8 cellular contexts compared by ENCODE assay signal in the genomic region with DNA sequence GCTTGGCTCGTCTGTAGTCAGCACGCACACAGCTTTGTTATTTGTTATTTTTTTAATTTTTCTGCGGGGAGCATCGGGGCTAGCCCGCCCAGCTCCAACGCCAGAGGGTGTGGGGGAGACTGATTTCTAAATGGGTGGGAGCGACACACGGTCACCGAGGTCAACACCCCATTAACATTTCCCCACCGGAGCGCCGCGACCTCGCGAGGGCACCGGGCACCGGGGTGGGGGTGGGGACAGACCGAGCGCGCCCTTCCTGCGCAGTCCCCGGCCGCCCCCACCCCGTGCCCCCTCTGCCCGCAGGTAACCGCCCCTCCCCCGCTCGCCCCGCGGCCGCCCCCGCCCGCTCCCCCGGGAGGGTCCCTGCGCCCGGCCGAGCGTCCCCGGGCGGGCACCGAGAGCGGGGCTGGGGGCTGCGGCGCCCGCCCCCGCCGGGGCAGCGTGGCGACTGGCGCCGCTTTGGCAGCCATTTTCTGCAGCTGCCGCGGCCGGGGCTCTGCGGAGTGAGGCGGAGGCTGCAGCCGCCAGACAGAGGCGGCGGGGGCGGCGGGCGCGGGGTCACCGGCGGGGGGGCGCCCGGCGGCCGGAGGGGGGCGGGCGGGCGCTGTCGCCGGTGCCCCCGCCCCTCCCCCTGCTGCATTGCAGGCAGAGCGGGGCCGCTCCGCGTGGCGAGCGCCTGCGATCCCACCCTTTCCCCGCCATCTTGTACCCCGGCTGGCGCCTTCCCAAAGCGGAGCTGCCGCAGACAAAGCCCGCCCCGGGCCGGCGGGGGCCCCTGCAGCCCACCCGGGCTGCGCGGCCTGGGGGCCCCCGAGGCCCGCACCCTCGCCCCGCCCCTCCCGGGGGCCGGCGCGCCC. TPM values are rescaled to one million over a fixed set of nuclear protein-coding genes. Genes with fewer than 3 reads are reported as not detected.
DNase-seq lines count a peak whose midpoint lies in the region; ATAC-seq and TF ChIP-seq lines count a peak whose summit lies in the region.

No MANE protein-coding gene starts in this region.

- H3K27me3 ChIP-seq in DND-41 (ENCODE audit: insufficient read depth, low read length, poor library complexity), result peaks cover 39% of the 10 kb centered on the region

- H2AFZ ChIP-seq in DND-41 (ENCODE audit: low read depth, low read length), result peak overlapping the region; percentile 82

- H4K20me1 ChIP-seq in DND-41 (ENCODE audit: insufficient read depth, low read length), result no peaks in the 10 kb centered on the region

- H3K79me2 ChIP-seq in DND-41 (ENCODE audit: insufficient read depth, low read length), result no peaks in the 10 kb centered on the region

- H3K4me2 ChIP-seq in DND-41 (ENCODE audit: insufficient read depth, low read length), result peak overlapping the region; percentile 91

- TF ChIP-seq CTCF in DND-41 (IDR thresholded peaks at IDR 0.05; ENCODE audit: borderline replicate concordance, extremely low read depth, low read length, poor library complexity, severe bottlenecking), result no peak
- no peak for TF ChIP-seq CTCF in brain (conservative IDR thresholded peaks at IDR 0.05)
- no peak for TF ChIP-seq CTCF in nephron progenitor cell (IDR thresholded peaks at IDR 0.05)

- H3K4me1 Mint-ChIP-seq in brain (peaks cover 42% of the 10 kb centered on the region), nephron progenitor cell (peaks cover 32% of the 10 kb centered on the region)

- peak overlapping the region; percentile 69 for H3K9ac ChIP-seq in DND-41 (ENCODE audit: low read depth, low read length)

- ATAC-seq in DND-41 (ENCODE audit: insufficient read depth, low read depth) (peak; percentile 13), GM21786 (IDR thresholded peaks at IDR 0.05; ENCODE audit: unreplicated experiment) (no peak), GM21723 (IDR thresholded peaks at IDR 0.05; ENCODE audit: unreplicated experiment) (no peak)

- H3K9me3 Mint-ChIP-seq in brain (peaks cover 0 to 7% (median 2%) of the 10 kb centered on the region in 5 experiments), nephron progenitor cell (no peaks in the 10 kb centered on the region)

- peak overlapping the region in 1 of 2 experiments; percentile 58; a peak in 2 of 4 replicates for H3K4me3 ChIP-seq in DND-41 (ENCODE audit: low read depth in 1 of 2, low read length in 2 of 2)

- peak overlapping the region; percentile 30; the same call in 1 of the 2 replicates for H3K27ac ChIP-seq in DND-41 (ENCODE audit: low read length)

- H3K36me3 ChIP-seq in DND-41 (ENCODE audit: insufficient read depth, low read length), result no peaks in the 10 kb centered on the region

- H3K27ac Mint-ChIP-seq in brain (peak overlapping the region in 4 of 5 experiments; percentile 72 to 94 (median 89)), nephron progenitor cell (no peak overlapping the region)

- H3K9me3 ChIP-seq in DND-41 (ENCODE audit: insufficient read depth, low read length, severe bottlenecking), result no peaks in the 10 kb centered on the region

- H3K4me1 ChIP-seq in DND-41 (ENCODE audit: insufficient read depth, low read length), result peaks cover 50% of the 10 kb centered on the region

- H3K27me3 Mint-ChIP-seq in brain (peaks cover 39% of the 10 kb centered on the region), nephron progenitor cell (ENCODE audit: low read depth, poor library complexity) (peaks cover 87% of the 10 kb centered on the region)

- peak; percentile 64 for DNase-seq in DND-41
- peak; percentile 10 for DNase-seq in NCI-H146 treated with DMSO at 0.1 percent for 48 hours (lab: John Stamatoyannopoulos, UW; ENCODE audit: unreplicated experiment)
- peak; percentile 61 for DNase-seq in nephron progenitor cell
- DNase-seq in C1 segment of cervical spinal cord (lab: John Stamatoyannopoulos, UW), result no peak
- DNase-seq in COLO829 (ENCODE audit: low spot score), result no peak

- H3K4me3 Mint-ChIP-seq in brain (peak overlapping the region; percentile 77 to 85 (median 81)), nephron progenitor cell (peak overlapping the region; percentile 80)

- H3K36me3 Mint-ChIP-seq in brain, result no peaks in the 10 kb centered on the region
- H3K36me3 Mint-ChIP-seq in nephron progenitor cell (ENCODE audit: low read depth), result no peaks in the 10 kb centered on the region

RNA-seq across cellular contexts. Expression of a gene that starts 16.3 kb away (rescaled TPM):
- 9.4 TPM for polyA plus RNA-seq in brain (ENCODE audit: insufficient read depth, low read depth, low replicate concordance)

RNA-seq across cellular contexts. Expression of a gene that starts 26.0 kb away (rescaled TPM):
- polyA plus RNA-seq in brain (ENCODE audit: insufficient read depth, low read depth, low replicate concordance), result 30.6 TPM

RNA-seq across cellular contexts. Expression of a gene that starts 35.2 kb away (rescaled TPM):
- polyA plus RNA-seq in brain (ENCODE audit: insufficient read depth, low read depth, low replicate concordance), result 36.4 TPM

Comparison
In these comparisons a context has a peak if more than half of its experiments do, and no peak if none do; other contexts are left out.
1. DNase-seq: peak in DND-41 (single experiment), NCI-H146 treated with DMSO at 0.1 percent for 48 hours (single experiment) and nephron progenitor cell (single experiment); none in C1 segment of cervical spinal cord (0 of 14) and COLO829 (single experiment).